8 cellular contexts compared by ENCODE assay signal in the genomic region with DNA sequence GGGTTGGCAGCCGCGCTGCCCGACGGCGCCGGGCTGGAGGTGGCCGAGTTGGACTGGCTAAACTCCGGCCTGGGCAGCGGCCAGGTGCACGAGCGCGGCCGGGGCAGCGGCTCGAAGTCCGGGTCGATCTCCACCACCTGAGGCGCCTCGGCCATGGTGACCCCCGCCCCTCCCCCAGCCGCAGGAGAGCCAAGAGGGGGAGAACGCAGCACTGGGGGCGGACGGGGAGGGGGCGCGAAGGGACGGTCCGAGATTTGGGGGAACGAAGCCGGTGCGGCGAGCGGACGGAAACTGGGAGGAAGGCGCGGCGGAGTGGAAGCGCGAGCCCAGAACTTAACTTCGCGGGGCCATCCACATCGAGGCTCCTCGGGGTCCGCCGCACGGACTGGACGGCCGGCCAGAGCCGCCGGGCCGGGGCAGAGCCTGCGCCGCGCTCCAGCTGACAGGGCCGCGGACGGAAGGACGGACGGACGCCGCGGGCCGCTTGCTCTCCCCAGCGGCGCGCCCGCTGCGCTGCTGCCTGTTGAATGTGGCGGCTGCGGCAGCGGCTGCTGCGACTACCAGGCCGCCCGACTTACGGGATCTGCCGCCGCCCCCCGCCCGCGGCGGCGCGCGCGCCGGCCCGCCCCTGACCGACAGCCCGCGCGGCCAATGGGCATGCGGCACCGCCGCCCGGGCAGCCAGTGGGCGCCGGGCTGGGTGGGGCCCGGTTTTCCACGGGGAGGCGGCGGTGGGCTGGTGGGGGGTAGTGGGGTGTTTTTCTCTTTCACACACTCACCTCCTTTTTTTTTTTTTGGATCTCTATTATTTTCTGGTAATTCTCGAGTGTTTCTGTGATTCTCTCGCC. TPM values are rescaled to one million over a fixed set of nuclear protein-coding genes. Genes with fewer than 3 reads are reported as not detected.
DNase-seq lines count a peak whose midpoint lies in the region; ATAC-seq and TF ChIP-seq lines count a peak whose summit lies in the region.

A gene (minus strand): TSS at position 584 of the 847 bp plus-strand sequence. CDS start 429 bp downstream, at position 155.

- POLR2A ChIA-PET in activated CD8-positive, alpha-beta T cell treated with anti-CD3 and anti-CD28 coated beads, Interleukin-2, amount 10 ng/mL, durations not matched to agents 7 days and 5 days (lab: Charles Lee): interaction anchor here (0.7 to 3.7 kb wide), 20 partner anchors 13 to 479 kb away, joined by 3 to 24 read pairs (median 6); no protein-coding TSS in a partner anchor

- no peaks in the 10 kb centered on the region for H3K9me3 Mint-ChIP-seq in activated CD8-positive, alpha-beta T cell treated with anti-CD3 and anti-CD28 coated beads, Interleukin-2, amount 10 ng/mL, durations not matched to agents 7 days and 5 days (ENCODE audit: insufficient read depth)

- no peak for TF ChIP-seq CTCF in BE2C (IDR thresholded peaks at IDR 0.05; ENCODE audit: low read depth, low read length)

- peaks cover 45% of the 10 kb centered on the region for H3K4me1 Mint-ChIP-seq in activated CD8-positive, alpha-beta T cell treated with anti-CD3 and anti-CD28 coated beads, Interleukin-2, amount 10 ng/mL, durations not matched to agents 7 days and 5 days (ENCODE audit: low read depth)

- H3K36me3 Mint-ChIP-seq in activated CD8-positive, alpha-beta T cell treated with anti-CD3 and anti-CD28 coated beads, Interleukin-2, amount 10 ng/mL, durations not matched to agents 7 days and 5 days (ENCODE audit: low read depth): peaks cover 13% of the 10 kb centered on the region

- peak within 1 kb of the TSS; percentile 91 for H3K27ac Mint-ChIP-seq in activated CD8-positive, alpha-beta T cell treated with anti-CD3 and anti-CD28 coated beads, Interleukin-2, amount 10 ng/mL, durations not matched to agents 7 days and 5 days

- H3K36me3 ChIP-seq in BE2C: no peaks in the 10 kb centered on the region

- H3K4me1 ChIP-seq in BE2C: no peaks in the 10 kb centered on the region

- DNase-seq in BE2C (peak; percentile 88), NCI-H748 treated with DMSO at 0.1 percent for 48 hours (lab: John Stamatoyannopoulos, UW) (peak; percentile 49), lung microvascular endothelial cell (ENCODE audit: low read depth in 2 of 2) (peak; percentile 90 to 94)
- peak; percentile 88 for DNase-seq in activated CD8-positive, alpha-beta T cell treated with anti-CD3 and anti-CD28 coated beads, Interleukin-2, amount 10 ng/mL, durations not matched to agents 7 days and 5 days
- DNase-seq in effector CD4-positive, alpha-beta T cell: peak; percentile 86
- DNase-seq in stimulated activated CD4-positive, alpha-beta T cell treated with anti-CD3 and anti-CD28 coated beads, TNF-alpha, amount 100 ng/mL, for 4 hours (ENCODE audit: low read depth in 3 of 3): peak; percentile 81 to 83 (median 82)

- CTCF ChIA-PET in activated CD8-positive, alpha-beta T cell treated with anti-CD3 and anti-CD28 coated beads, Interleukin-2, amount 10 ng/mL, durations not matched to agents 7 days and 5 days (lab: Charles Lee): interaction anchor here (0.8 to 1.4 kb wide), 4 partner anchors 48 to 277 kb away, joined by 3 to 5 read pairs (median 4); no protein-coding TSS in a partner anchor

- peak within 1 kb of the TSS; percentile 90 for H3K4me3 Mint-ChIP-seq in activated CD8-positive, alpha-beta T cell treated with anti-CD3 and anti-CD28 coated beads, Interleukin-2, amount 10 ng/mL, durations not matched to agents 7 days and 5 days

- ATAC-seq in GM19035 (IDR thresholded peaks at IDR 0.05; ENCODE audit: unreplicated experiment) (peak; percentile 53), HG03280 (IDR thresholded peaks at IDR 0.05; ENCODE audit: unreplicated experiment) (peak; percentile 61)
- ATAC-seq in activated CD8-positive, alpha-beta T cell treated with anti-CD3 and anti-CD28 coated beads, Interleukin-2, amount 10 ng/mL, durations not matched to agents 7 days and 5 days: peak; percentile 76

- H3K4me3 ChIP-seq in BE2C (ENCODE audit: low read depth, low read length): peak within 1 kb of the TSS; percentile 70

- no peaks in the 10 kb centered on the region for H3K27me3 Mint-ChIP-seq in activated CD8-positive, alpha-beta T cell treated with anti-CD3 and anti-CD28 coated beads, Interleukin-2, amount 10 ng/mL, durations not matched to agents 7 days and 5 days (ENCODE audit: low read depth)

- no peaks in the 10 kb centered on the region for H3K9me3 ChIP-seq in BE2C

- H3K27me3 ChIP-seq in BE2C: peaks cover 41% of the 10 kb centered on the region

RNA-seq across cellular contexts. Expression of the gene that starts here (rescaled TPM):
- 0.09 TPM for polyA plus RNA-seq in BE2C (2012; ENCODE audit: insufficient read depth, insufficient read length, low read depth)
- 10 to 100 TPM; 23.1 to 24.0 TPM for total RNA-seq in activated CD8-positive, alpha-beta T cell treated with anti-CD3 and anti-CD28 coated beads, Interleukin-2, amount 10 ng/mL, durations not matched to agents 7 days and 5 days
- 16.8 and 21.6 TPM in 2 replicates for total RNA-seq in lung microvascular endothelial cell

Comparison
In these comparisons a context has a peak if more than half of its experiments do, and no peak if none do; other contexts are left out.
1. Peak in every context shown above with its lines: DNase-seq, ATAC-seq and H3K4me3 ChIP-seq.